In genomic region chr19:45676851-45677263, GRCh38 we compare ENCODE assay signal across 8 cellular contexts.
DNase-seq lines count a peak whose midpoint lies in the region; ATAC-seq and TF ChIP-seq lines count a peak whose summit lies in the region.

No MANE protein-coding gene starts in this region.

- H3K9me3 Mint-ChIP-seq in T-helper 1 cell treated with Interleukin-12 subunit alpha and Interleukin-12 subunit beta and Interleukin-4 antibody, amounts not matched to agents 30 μg/mL and 1 μg/mL, for 36 hours: no peaks in the 10 kb centered on the region
- no peaks in the 10 kb centered on the region for H3K9me3 Mint-ChIP-seq in dendritic cell treated with granulocyte-macrophage colony-stimulating factor and Interleukin-4, amounts not matched to agents 40 ng/mL and 50 ng/mL, for 4 days
- H3K9me3 Mint-ChIP-seq in nephron: no peaks in the 10 kb centered on the region

- TF ChIP-seq CTCF in nephron (IDR thresholded peaks at IDR 0.05; ENCODE audit: unreplicated experiment in 3 of 3): no peak

- intact Hi-C loops in dendritic cell treated with granulocyte-macrophage colony-stimulating factor and Interleukin-4, amounts not matched to agents 40 ng/mL and 50 ng/mL, for 4 days (cut with micrococcal nuclease): no loop called here

- H3K4me1 Mint-ChIP-seq in T-helper 1 cell treated with Interleukin-12 subunit alpha and Interleukin-12 subunit beta and Interleukin-4 antibody, amounts not matched to agents 30 μg/mL and 1 μg/mL, for 36 hours (ENCODE audit: low read depth): peaks cover 12% of the 10 kb centered on the region
- H3K4me1 Mint-ChIP-seq in dendritic cell treated with granulocyte-macrophage colony-stimulating factor and Interleukin-4, amounts not matched to agents 40 ng/mL and 50 ng/mL, for 4 days (ENCODE audit: low read depth): peaks cover 42% of the 10 kb centered on the region
- H3K4me1 Mint-ChIP-seq in nephron: no peaks in the 10 kb centered on the region

- peak overlapping the region; percentile 40 for H3K4me3 Mint-ChIP-seq in T-helper 1 cell treated with Interleukin-12 subunit alpha and Interleukin-12 subunit beta and Interleukin-4 antibody, amounts not matched to agents 30 μg/mL and 1 μg/mL, for 36 hours
- peak overlapping the region; percentile 58 for H3K4me3 Mint-ChIP-seq in dendritic cell treated with granulocyte-macrophage colony-stimulating factor and Interleukin-4, amounts not matched to agents 40 ng/mL and 50 ng/mL, for 4 days
- H3K4me3 Mint-ChIP-seq in nephron: peak overlapping the region; percentile 64 to 75 (median 74)

- peak overlapping the region; percentile 6 for H3K27ac Mint-ChIP-seq in T-helper 1 cell treated with Interleukin-12 subunit alpha and Interleukin-12 subunit beta and Interleukin-4 antibody, amounts not matched to agents 30 μg/mL and 1 μg/mL, for 36 hours
- peak overlapping the region; percentile 61 for H3K27ac Mint-ChIP-seq in dendritic cell treated with granulocyte-macrophage colony-stimulating factor and Interleukin-4, amounts not matched to agents 40 ng/mL and 50 ng/mL, for 4 days
- H3K27ac Mint-ChIP-seq in nephron: no peak overlapping the region

- DNase-seq in AG08395 (ENCODE audit: low spot score) (no peak), NOMO-1 (lab: John Stamatoyannopoulos, UW; ENCODE audit: unreplicated experiment in 2 of 2) (no peak), NCI-H128 (lab: John Stamatoyannopoulos, UW; ENCODE audit: unreplicated experiment) (no peak)

- ATAC-seq in GM18907 (IDR thresholded peaks at IDR 0.05; ENCODE audit: unreplicated experiment): peak; percentile 17
- ATAC-seq in HG02763 (IDR thresholded peaks at IDR 0.05; ENCODE audit: unreplicated experiment): no peak

- H3K36me3 Mint-ChIP-seq in T-helper 1 cell treated with Interleukin-12 subunit alpha and Interleukin-12 subunit beta and Interleukin-4 antibody, amounts not matched to agents 30 μg/mL and 1 μg/mL, for 36 hours (ENCODE audit: low read depth): peaks cover 1% of the 10 kb centered on the region
- no peaks in the 10 kb centered on the region for H3K36me3 Mint-ChIP-seq in dendritic cell treated with granulocyte-macrophage colony-stimulating factor and Interleukin-4, amounts not matched to agents 40 ng/mL and 50 ng/mL, for 4 days (ENCODE audit: low read depth)
- no peaks in the 10 kb centered on the region for H3K36me3 Mint-ChIP-seq in nephron (ENCODE audit: low read depth)

- peaks cover 4% of the 10 kb centered on the region for H3K27me3 Mint-ChIP-seq in T-helper 1 cell treated with Interleukin-12 subunit alpha and Interleukin-12 subunit beta and Interleukin-4 antibody, amounts not matched to agents 30 μg/mL and 1 μg/mL, for 36 hours (ENCODE audit: low read depth)
- peaks cover 84% of the 10 kb centered on the region for H3K27me3 Mint-ChIP-seq in dendritic cell treated with granulocyte-macrophage colony-stimulating factor and Interleukin-4, amounts not matched to agents 40 ng/mL and 50 ng/mL, for 4 days
- H3K27me3 Mint-ChIP-seq in nephron (ENCODE audit: low read depth): peaks cover 82% of the 10 kb centered on the region

Comparison
In these comparisons a context has a peak if more than half of its experiments do, and no peak if none do; other contexts are left out.
1. H3K27ac Mint-ChIP-seq: peak in T-helper 1 cell treated with Interleukin-12 subunit alpha and Interleukin-12 subunit beta and Interleukin-4 antibody, amounts not matched to agents 30 μg/mL and 1 μg/mL, for 36 hours (single experiment) and dendritic cell treated with granulocyte-macrophage colony-stimulating factor and Interleukin-4, amounts not matched to agents 40 ng/mL and 50 ng/mL, for 4 days (single experiment); none in nephron (0 of 3).
2. Peak in every context shown above with its lines, with median percentiles within 50 percentile points of each other: H3K4me3 Mint-ChIP-seq.